Comparison of ENCODE assay signal across 1 cellular context in genomic region chr1:27029517-27029916, GRCh38.
A peak's percentile ranks its signal among the peaks of the same experiment; 100 is the strongest.
TF ChIP-seq lines count a peak whose summit lies in the region.

No MANE protein-coding gene starts in this region.

TF ChIP-seq in H1, 55 proteins besides CTCF, POLR2A, EP300 and RAD21 (continued from another document):
- TF ChIP-seq SRF (IDR thresholded peaks at IDR 0.05; ENCODE audit: low read depth, low read length) (no peak), KDM1A (IDR thresholded peaks at IDR 0.05; ENCODE audit: borderline replicate concordance, low read length) (peak; percentile 87; the same call in 1 of the 2 replicates)
